23 cellular contexts compared by ENCODE assay signal in genomic region chr1:114668373-114668772, GRCh38. TPM values are rescaled to one million over a fixed set of nuclear protein-coding genes. Genes with fewer than 3 reads are reported as not detected.
A peak's percentile ranks its signal among the peaks of the same experiment; 100 is the strongest.
DNase-seq lines count a peak whose midpoint lies in the region; ATAC-seq and TF ChIP-seq lines count a peak whose summit lies in the region.
"Had no signal": no experiment of that assay in that cellular context is flagged by ENCODE, and none has a peak within 500 bp of the region (broad histone marks: within the 10 kb centered on the region; RNA-seq: fewer than 3 reads in every experiment).

No MANE protein-coding gene starts in this region.

- in situ Hi-C loops in GM23248 (cut with MboI): no loop called here

- H3K27me3 Mint-ChIP-seq in nephron progenitor cell (ENCODE audit: low read depth, poor library complexity): peaks cover 22% of the 10 kb centered on the region

- no peak for ATAC-seq in RWPE2 (ENCODE audit: low read depth)
- ATAC-seq in aorta (ENCODE audit: low FRiP score): no peak
- ATAC-seq: activated naive CD8-positive, alpha-beta T cell treated with anti-CD3 and anti-CD28 coated beads, Interleukin-2, amount 50 U/mL, for 24 hours had no signal

- H3K9me3 Mint-ChIP-seq in nephron progenitor cell: no peaks in the 10 kb centered on the region
- H3K9me3 Mint-ChIP-seq: activated naive CD8-positive, alpha-beta T cell treated with anti-CD3 and anti-CD28 coated beads, Interleukin-2, amount 50 U/mL, for 24 hours had no signal

- H3K27me3 ChIP-seq in GM23248 (replicated peaks; ENCODE audit: insufficient read depth) (no peaks in the 10 kb centered on the region), RWPE2 (ENCODE audit: insufficient read depth, poor library complexity, severe bottlenecking) (no peaks in the 10 kb centered on the region), esophagus (ENCODE audit: control insufficient read depth in 1 of 2, insufficient read depth in 2 of 2, low read length in 2 of 2) (no peaks in the 10 kb centered on the region), aorta (ENCODE audit: control insufficient read depth in 1 of 2, insufficient read depth in 2 of 2, low read length in 1 of 2) (no peaks in the 10 kb centered on the region), SJCRH30 (no peaks in the 10 kb centered on the region)
- H3K27me3 ChIP-seq in effector memory CD4-positive, alpha-beta T cell (replicated peaks; ENCODE audit: control insufficient read depth, insufficient read depth, low read length, poor library complexity, severe bottlenecking): no peaks in the 10 kb centered on the region
- H3K27me3 ChIP-seq: MG63, Peyer's patch had no signal

- no peaks in the 10 kb centered on the region for H3K9me2 ChIP-seq in GM23248 (ENCODE audit: insufficient read depth)
- H3K9me2 ChIP-seq: SK-N-SH had no signal

- H3K79me2 ChIP-seq in GM23248 (ENCODE audit: insufficient read depth): peaks cover 45% of the 10 kb centered on the region

- H3K27ac Mint-ChIP-seq in nephron progenitor cell: no peak overlapping the region
- H3K27ac Mint-ChIP-seq: activated naive CD8-positive, alpha-beta T cell treated with anti-CD3 and anti-CD28 coated beads, Interleukin-2, amount 50 U/mL, for 24 hours had no signal

- H3K9me3 ChIP-seq in GM23248 (ENCODE audit: low read depth): no peaks in the 10 kb centered on the region
- no peaks in the 10 kb centered on the region for H3K9me3 ChIP-seq in RWPE2 (ENCODE audit: severe bottlenecking)
- H3K9me3 ChIP-seq in esophagus (ENCODE audit: control insufficient read depth in 2 of 2, insufficient read depth in 1 of 2, low read depth in 1 of 2, low read length in 1 of 2): no peaks in the 10 kb centered on the region
- no peaks in the 10 kb centered on the region for H3K9me3 ChIP-seq in effector memory CD4-positive, alpha-beta T cell (ENCODE audit: control insufficient read depth, low read length)
- H3K9me3 ChIP-seq in aorta (ENCODE audit: control insufficient read depth, low read length): no peaks in the 10 kb centered on the region
- H3K9me3 ChIP-seq in SJCRH30 (replicated peaks): no peaks in the 10 kb centered on the region
- H3K9me3 ChIP-seq: MG63, Peyer's patch, SK-N-SH had no signal

- peaks cover 14% of the 10 kb centered on the region; the same call in 1 of the 2 replicates for H3F3A ChIP-seq in GM23248 (ENCODE audit: insufficient read depth)

- 87 to 92% methylated on average over 4 of the region's 4 CpGs for WGBS in GM23248 (ENCODE audit: low coverage in 1 of 2, low lambda C conversion rate in 2 of 2, missing lambda C conversion rate in 2 of 2), 2 experiments
- WGBS in esophagus, 2 donors: 63 to 80% methylated on average over 4 of the region's 4 CpGs
- WGBS in aorta, 2 donors: 82 to 92% methylated on average over 4 of the region's 4 CpGs

- H3K4me3 Mint-ChIP-seq in nephron progenitor cell: peak overlapping the region; percentile 16

- no peaks in the 10 kb centered on the region for H3K36me3 Mint-ChIP-seq in nephron progenitor cell (ENCODE audit: low read depth)

- H3K4me1 ChIP-seq in GM23248 (ENCODE audit: insufficient read depth) (peaks cover 15% of the 10 kb centered on the region; the same call in 1 of the 2 replicates), RWPE2 (ENCODE audit: insufficient read depth, poor library complexity, severe bottlenecking) (peaks cover 9% of the 10 kb centered on the region), esophagus (ENCODE audit: control insufficient read depth in 2 of 2, insufficient read depth in 2 of 2, low read length in 1 of 2) (no peaks in the 10 kb centered on the region), aorta (ENCODE audit: control insufficient read depth in 1 of 2, insufficient read depth in 2 of 2, low read length in 2 of 2) (no peaks in the 10 kb centered on the region), SJCRH30 (no peaks in the 10 kb centered on the region)
- H3K4me1 ChIP-seq in effector memory CD4-positive, alpha-beta T cell (ENCODE audit: control insufficient read depth, insufficient read depth, low read length, poor library complexity, severe bottlenecking): peaks cover 4% of the 10 kb centered on the region

- TF ChIP-seq CTCF in RWPE2 (IDR thresholded peaks at IDR 0.05; ENCODE audit: poor library complexity, severe bottlenecking) (no peak), nephron progenitor cell (IDR thresholded peaks at IDR 0.05) (no peak)

- H3K27ac ChIP-seq in GM23248 (no peak overlapping the region), RWPE2 (ENCODE audit: poor library complexity, severe bottlenecking) (peak overlapping the region; percentile 82), esophagus (ENCODE audit: low read depth in 2 of 2, low read length in 1 of 2) (peak overlapping the region; percentile 49 to 56), aorta (ENCODE audit: low read depth in 1 of 2, low read length in 2 of 2) (no peak overlapping the region), SJCRH30 (no peak overlapping the region)
- no peak overlapping the region for H3K27ac ChIP-seq in effector memory CD4-positive, alpha-beta T cell (ENCODE audit: insufficient read depth, low read length, poor library complexity, severe bottlenecking)
- H3K27ac ChIP-seq: Peyer's patch had no signal

- DNase-seq in GM23248 (no peak), RWPE2 (ENCODE audit: low spot score) (no peak), nephron progenitor cell (no peak), MV-4-11 (lab: John Stamatoyannopoulos, UW) (no peak), aorta (no peak), SJCRH30 (no peak)
- DNase-seq in effector memory CD4-positive, alpha-beta T cell: no peak
- DNase-seq: ACHN; activated CD4-positive, CD25-positive, alpha-beta regulatory T cell treated with anti-CD3 and anti-CD28 coated beads, Interleukin-2, amount 50 U/mL, for 72 hours; activated CD8-positive, alpha-beta memory T cell treated with anti-CD3 and anti-CD28 coated beads for 24 hours; activated naive CD8-positive, alpha-beta T cell treated with anti-CD3 and anti-CD28 coated beads, Interleukin-2, amount 50 U/mL, for 24 hours; C1 segment of cervical spinal cord; dorsolateral prefrontal cortex; MG63; NCI-H2227 treated with DMSO at 0.1 percent for 48 hours; Peyer's patch; SK-N-SH; stimulated activated CD4-positive, alpha-beta T cell treated with anti-CD3 and anti-CD28 coated beads, Interleukin-4, amount 100 ng/mL, for 4 hours; T-helper 9 cell had no signal

- no peaks in the 10 kb centered on the region for H3K4me1 Mint-ChIP-seq in nephron progenitor cell

- no peak overlapping the region for H2AFZ ChIP-seq in GM23248

- H4K20me1 ChIP-seq in GM23248 (ENCODE audit: insufficient read depth): no peaks in the 10 kb centered on the region

- no peak overlapping the region for H3K9ac ChIP-seq in GM23248
- H3K9ac ChIP-seq: SK-N-SH had no signal

- peak overlapping the region; percentile 31 for H3K4me2 ChIP-seq in GM23248 (ENCODE audit: unreplicated experiment)

- H3K4me3 ChIP-seq in GM23248: peak overlapping the region; percentile 88; the same call in 1 of the 2 replicates
- H3K4me3 ChIP-seq in RWPE2 (ENCODE audit: severe bottlenecking): no peak overlapping the region
- peak overlapping the region in 1 of 2 donors; percentile 88 for H3K4me3 ChIP-seq in esophagus (ENCODE audit: low read depth in 1 of 2, low read length in 2 of 2)
- H3K4me3 ChIP-seq in effector memory CD4-positive, alpha-beta T cell (ENCODE audit: insufficient read depth, low read depth, low read length, poor library complexity, severe bottlenecking): no peak overlapping the region
- no peak overlapping the region for H3K4me3 ChIP-seq in aorta (ENCODE audit: low read length in 2 of 2)
- no peak overlapping the region for H3K4me3 ChIP-seq in SJCRH30

- no peaks in the 10 kb centered on the region for H3K36me3 ChIP-seq in GM23248 (ENCODE audit: low read depth)
- no peaks in the 10 kb centered on the region for H3K36me3 ChIP-seq in RWPE2 (ENCODE audit: low read depth)
- no peaks in the 10 kb centered on the region for H3K36me3 ChIP-seq in esophagus (ENCODE audit: control insufficient read depth in 2 of 2, insufficient read depth in 2 of 2, low read length in 1 of 2)
- H3K36me3 ChIP-seq in effector memory CD4-positive, alpha-beta T cell (ENCODE audit: control insufficient read depth, insufficient read depth, low read length): no peaks in the 10 kb centered on the region
- no peaks in the 10 kb centered on the region for H3K36me3 ChIP-seq in aorta (ENCODE audit: control insufficient read depth in 1 of 2, insufficient read depth in 2 of 2, low read length in 1 of 2)
- H3K36me3 ChIP-seq in SJCRH30: no peaks in the 10 kb centered on the region
- H3K36me3 ChIP-seq: MG63, Peyer's patch had no signal

- intact Hi-C loops in aorta (cut with DNase I): loop anchor here in 1 of 2 donors (2.0 kb wide), 2 partner anchors 88 to 158 kb away; partner anchors contain the start of genes BCAS2 and TRIM33

RNA-seq across cellular contexts. Expression of gene DENND2C, which starts 1.5 kb away (rescaled TPM):
- 5.9 and 6.8 TPM in 2 replicates for total RNA-seq in GM23248 (2014; rRNA removed; shearing (Covaris generic))
- polyA plus RNA-seq in GM23248 (2016; fragmentation: Nextera tagmentation; extraction: Ambion mirVana): 2.8 and 3.3 TPM in 2 replicates
- 10 to 100 TPM; 21.4 to 35.6 TPM for polyA plus RNA-seq in esophagus
- 1 to 10 TPM; 3.6 to 5.9 TPM for total RNA-seq in aorta
- polyA plus RNA-seq in aorta: 1 to 10 TPM in 1 of 2 donors, under 1 TPM in 1; 0.25 to 1.9 TPM
- total RNA-seq in SJCRH30 (2014; rRNA removed; shearing (Covaris generic)): 1.7 and 2.1 TPM in 2 replicates

RNA-seq across cellular contexts. Expression of gene AMPD1, which starts 27.0 kb away (rescaled TPM):
- total RNA-seq in GM23248 (2014; rRNA removed; shearing (Covaris generic)): not detected in 2 replicates
- polyA plus RNA-seq in GM23248 (2016; fragmentation: Nextera tagmentation; extraction: Ambion mirVana) (not detected in 2 replicates), esophagus (under 1 TPM; 0.11 to 0.18 TPM), aorta (under 1 TPM in 1 of 2 donors, not detected in 1; 0.05 TPM)
- under 1 TPM in 1 of 2 donors, not detected in 1; 0.52 TPM for total RNA-seq in aorta
- total RNA-seq in SJCRH30 (2014; rRNA removed; shearing (Covaris generic)): not detected in 2 replicates
- total RNA-seq: dorsolateral prefrontal cortex, G401, liver, posterior vena cava had no signal
- polyA plus RNA-seq: SK-N-SH had no signal

RNA-seq across cellular contexts. Expression of gene NRAS, which starts 48.2 kb away (rescaled TPM):
- 65.0 and 70.7 TPM in 2 replicates for total RNA-seq in GM23248 (2014; rRNA removed; shearing (Covaris generic))
- 36.8 and 38.7 TPM in 2 replicates for polyA plus RNA-seq in GM23248 (2016; fragmentation: Nextera tagmentation; extraction: Ambion mirVana)
- 10 to 100 TPM; 12.7 to 12.8 TPM for polyA plus RNA-seq in esophagus
- total RNA-seq in aorta: 10 to 100 TPM; 17.9 to 21.1 TPM
- 10 to 100 TPM in 1 of 2 donors, 1 to 10 TPM in 1; 5.6 to 14.9 TPM for polyA plus RNA-seq in aorta
- 69.4 and 74.9 TPM in 2 replicates for total RNA-seq in SJCRH30 (2014; rRNA removed; shearing (Covaris generic))

Comparison
In these comparisons a context has a peak if more than half of its experiments do, and no peak if none do; other contexts are left out.
1. H3K27ac ChIP-seq: peak in RWPE2 (single experiment) and esophagus (2 of 2); none in GM23248 (single experiment), effector memory CD4-positive, alpha-beta T cell (single experiment), aorta (0 of 2) and SJCRH30 (single experiment).